ENCODE assay signal across 13 cellular contexts in the genomic region with DNA sequence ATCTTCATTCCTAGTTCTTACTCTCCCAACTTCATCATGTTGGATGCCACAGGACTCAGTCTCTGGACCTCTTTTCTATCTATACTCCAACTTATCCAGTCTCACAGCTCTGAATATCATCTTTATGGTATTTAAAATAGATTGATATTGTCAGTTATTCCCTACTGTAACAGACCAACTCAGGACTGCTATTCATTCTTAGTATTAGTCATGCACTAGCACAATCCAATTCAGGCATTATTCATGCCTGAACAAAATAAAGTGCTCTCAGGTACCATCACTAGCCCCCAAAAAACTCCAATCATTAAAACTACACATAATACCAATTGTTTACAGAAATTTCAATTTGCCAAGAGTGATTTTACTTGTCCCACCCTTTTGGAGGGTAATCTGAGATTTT. TPM values are rescaled to one million over a fixed set of nuclear protein-coding genes. Genes with fewer than 3 reads are reported as not detected.
DNase-seq lines count a peak whose midpoint lies in the region; ATAC-seq, FAIRE-seq and TF ChIP-seq lines count a peak whose summit lies in the region.
"Had no signal": no experiment of that assay in that cellular context is flagged by ENCODE, and none has a peak within 500 bp of the region (broad histone marks: within the 10 kb centered on the region; RNA-seq: fewer than 3 reads in every experiment).

No MANE protein-coding gene starts in this region.

- peaks cover 12% of the 10 kb centered on the region for H3K4me1 ChIP-seq in mammary epithelial cell (ENCODE audit: insufficient read depth, low read length)
- no peaks in the 10 kb centered on the region for H3K4me1 ChIP-seq in breast epithelium
- H3K4me1 ChIP-seq in thymus (ENCODE audit: control insufficient read depth, insufficient read depth, low read length) = peaks cover 11% of the 10 kb centered on the region
- H3K4me1 ChIP-seq: vagina had no signal

- no peak overlapping the region for H2AFZ ChIP-seq in mammary epithelial cell (ENCODE audit: low read depth, low read length)

- H3K9me3 ChIP-seq in mammary epithelial cell (replicated peaks; ENCODE audit: insufficient read depth, low read length) (no peaks in the 10 kb centered on the region), breast epithelium (no peaks in the 10 kb centered on the region), thymus (ENCODE audit: control insufficient read depth) (no peaks in the 10 kb centered on the region)
- H3K9me3 ChIP-seq: psoas muscle, vagina had no signal

- dilution Hi-C loops in mammary epithelial cell (cut with HindIII; ENCODE audit: low sequenced_read_pairs) = no loop called here

- TF ChIP-seq CTCF in mammary epithelial cell (conservative IDR thresholded peaks at IDR 0.05 in 1 of 2, IDR thresholded peaks at IDR 0.05 in 1 of 2; ENCODE audit: extremely low read depth in 1 of 2, insufficient read depth in 1 of 2, low read depth in 1 of 2, low read length in 2 of 2) (no peak), breast epithelium (IDR thresholded peaks at IDR 0.05) (no peak)

- DNase-seq in mammary epithelial cell = peak; percentile 25
- DNase-seq in breast epithelium (ENCODE audit: low spot score in 2 of 2) = no peak
- peak; percentile 21 for DNase-seq in amniotic epithelial cell (ENCODE audit: low read depth)
- no peak for DNase-seq in H54 (ENCODE audit: insufficient read length, low spot score)
- DNase-seq in OCI-M2 (lab: John Stamatoyannopoulos, UW; ENCODE audit: unreplicated experiment) = no peak
- no peak for DNase-seq in NCI-H187 treated with DMSO at 0.1 percent for 48 hours (lab: John Stamatoyannopoulos, UW)
- DNase-seq: activated CD4-positive, alpha-beta T cell treated with anti-CD3 and anti-CD28 coated beads, Interleukin-2, amount 10 ng/mL, durations not matched to agents 7 days and 5 days; DMS53; MM.1S; psoas muscle had no signal

- H3K4me2 ChIP-seq in mammary epithelial cell (ENCODE audit: insufficient read depth, low read depth, low read length) = no peak overlapping the region

- peaks cover 92% of the 10 kb centered on the region for H3K79me2 ChIP-seq in mammary epithelial cell (ENCODE audit: insufficient read depth, low read length)

- peak; percentile 55 for ATAC-seq in HG03378 (IDR thresholded peaks at IDR 0.05; ENCODE audit: unreplicated experiment)
- ATAC-seq: psoas muscle had no signal

- CTCF ChIA-PET in mammary epithelial cell (lab: Charles Lee; ENCODE audit: low non-redundant PET) = no interaction called here

- H3K9ac ChIP-seq in mammary epithelial cell (ENCODE audit: insufficient read depth, low read length) = no peak overlapping the region

- H4K20me1 ChIP-seq in mammary epithelial cell (ENCODE audit: insufficient read depth, low read length) = no peaks in the 10 kb centered on the region

- H3K4me3 ChIP-seq in mammary epithelial cell (replicated peaks in 1 of 3; ENCODE audit: insufficient read depth in 1 of 3, low read depth in 2 of 3, low read length in 3 of 3) (no peak overlapping the region), breast epithelium (no peak overlapping the region), thymus (ENCODE audit: low read length) (no peak overlapping the region)
- H3K4me3 ChIP-seq: psoas muscle, vagina had no signal

- no TSS peak for BruUV-seq in mammary epithelial cell (replicated peaks; lab: Mats Ljungman, UMichigan)

- no peak overlapping the region for H3K27ac ChIP-seq in mammary epithelial cell (ENCODE audit: insufficient read depth, low read depth, low read length)
- no peak overlapping the region for H3K27ac ChIP-seq in breast epithelium
- peak overlapping the region; percentile 53 for H3K27ac ChIP-seq in thymus (ENCODE audit: low read depth)
- H3K27ac ChIP-seq: psoas muscle, vagina had no signal

- H3K27me3 ChIP-seq in mammary epithelial cell (ENCODE audit: insufficient read depth, low read length) = no peaks in the 10 kb centered on the region
- H3K27me3 ChIP-seq in breast epithelium = no peaks in the 10 kb centered on the region
- H3K27me3 ChIP-seq in thymus (ENCODE audit: control insufficient read depth, insufficient read depth) = no peaks in the 10 kb centered on the region
- H3K27me3 ChIP-seq: vagina had no signal

- TF ChIP-seq POLR2A in breast epithelium (IDR thresholded peaks at IDR 0.05) = no peak
- TF ChIP-seq POLR2A in H54 (IDR thresholded peaks at IDR 0.05; ENCODE audit: low read depth, low read length) = no peak

- no peaks in the 10 kb centered on the region for H3K36me3 ChIP-seq in mammary epithelial cell (ENCODE audit: insufficient read depth, low read length)
- no peaks in the 10 kb centered on the region for H3K36me3 ChIP-seq in breast epithelium
- H3K36me3 ChIP-seq in thymus (ENCODE audit: control insufficient read depth, insufficient read depth) = no peaks in the 10 kb centered on the region
- H3K36me3 ChIP-seq: vagina had no signal

- intact Hi-C loops in mammary epithelial cell (cut with micrococcal nuclease) (loop anchor here (5.0 kb wide), 1 partner anchor 40 kb away; no protein-coding TSS in a partner anchor), breast epithelium (cut with DNase I; ENCODE audit: low total_unique reads) (loop anchor here (10.0 kb wide), 1 partner anchor 1188 kb away; no protein-coding TSS in a partner anchor)

- FAIRE-seq in H54 (lab: Jason Lieb, UNC) = no peak

- in situ Hi-C loops in mammary epithelial cell (cut with MboI; ENCODE audit: low sequenced_read_pairs in 2 of 2) = no loop called here

RNA-seq across cellular contexts. Expression of gene FRYL, which starts 37.7 kb away (rescaled TPM):
- 10 to 100 TPM; 74.7 to 75.7 TPM for total RNA-seq in mammary epithelial cell
- 21.1 TPM for polyA plus RNA-seq in mammary epithelial cell
- polyA minus RNA-seq in mammary epithelial cell = 188 TPM
- total RNA-seq in breast epithelium = 100 to 1,000 TPM in 1 of 3 donors, 10 to 100 TPM in 2; 70.9 to 112 (median 86.2) TPM
- 33.2 TPM for polyA plus RNA-seq in thymus

Comparison
In these comparisons a context has a peak if more than half of its experiments do, and no peak if none do; other contexts are left out.
1. DNase-seq: peak in mammary epithelial cell (single experiment) and amniotic epithelial cell (single experiment); none in breast epithelium (0 of 2), H54 (single experiment), OCI-M2 (single experiment) and NCI-H187 treated with DMSO at 0.1 percent for 48 hours (single experiment).